In the genomic region with DNA sequence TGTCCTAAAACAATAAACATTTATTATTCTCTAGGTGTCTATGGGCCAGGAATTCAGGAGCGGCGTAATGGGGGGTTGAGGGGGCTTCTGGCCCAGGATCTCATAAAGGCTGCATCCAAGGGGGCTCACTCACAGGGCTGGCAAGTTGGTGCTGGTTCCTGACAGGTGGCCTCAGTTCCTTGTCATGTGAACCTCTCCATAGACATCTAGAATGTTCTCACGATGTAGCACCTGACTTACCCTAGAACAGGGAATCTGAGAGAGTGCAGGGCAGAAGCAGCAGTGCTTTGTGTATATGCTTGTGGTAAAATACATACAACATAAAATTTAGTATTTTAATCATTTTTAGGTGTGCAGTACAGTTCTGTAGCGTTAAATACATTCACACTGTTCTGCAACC, we compare ENCODE assay signal across 25 cellular contexts. TPM values are rescaled to one million over a fixed set of nuclear protein-coding genes. Genes with fewer than 3 reads are reported as not detected.
DNase-seq lines count a peak whose midpoint lies in the region; ATAC-seq and TF ChIP-seq lines count a peak whose summit lies in the region.
"Had no signal": no experiment of that assay in that cellular context is flagged by ENCODE, and none has a peak within 500 bp of the region (broad histone marks: within the 10 kb centered on the region; RNA-seq: fewer than 3 reads in every experiment).

No MANE protein-coding gene starts in this region.

- H3K4me3 ChIP-seq in cardiac muscle cell: no peak overlapping the region
- no peak overlapping the region for H3K4me3 ChIP-seq in right cardiac atrium (ENCODE audit: low read length)
- H3K4me3 ChIP-seq in dorsolateral prefrontal cortex: no peak overlapping the region
- H3K4me3 ChIP-seq: GM23248, MG63, PC-9, SK-N-MC had no signal

- H3K4me1 ChIP-seq in cardiac muscle cell (ENCODE audit: low read depth) (peaks cover 14% of the 10 kb centered on the region), right cardiac atrium (ENCODE audit: control insufficient read depth, insufficient read depth, low read length) (no peaks in the 10 kb centered on the region)
- H3K4me1 ChIP-seq: BE2C had no signal

- ATAC-seq in right cardiac atrium (no peak), left lobe of liver (peak; percentile 13), GM18858 (IDR thresholded peaks at IDR 0.05; ENCODE audit: unreplicated experiment) (no peak), HG03442 (IDR thresholded peaks at IDR 0.05; ENCODE audit: unreplicated experiment) (no peak)

- no peak for TF ChIP-seq CTCF in cardiac muscle cell (IDR thresholded peaks at IDR 0.05; ENCODE audit: low read depth, low read length)
- no peak for TF ChIP-seq CTCF in dorsolateral prefrontal cortex (IDR thresholded peaks at IDR 0.05 in 54 of 56, conservative IDR thresholded peaks at IDR 0.05 in 2 of 56; ENCODE audit: low read depth in 1 of 56, partially characterized antibody in 56 of 56)

- WGBS in right cardiac atrium: 96% methylated on average over 4 of the region's 4 CpGs

- H3K27ac ChIP-seq in cardiac muscle cell (peak overlapping the region; percentile 82), right cardiac atrium (ENCODE audit: low read length) (no peak overlapping the region), dorsolateral prefrontal cortex (peak overlapping the region in 31 of 59 donors; percentile 1 to 77 (median 25))
- H3K27ac ChIP-seq: GM23248, PC-9, SK-N-MC had no signal

- DNase-seq in cardiac muscle cell (ENCODE audit: low read depth in 1 of 2, low spot score in 1 of 2) (no peak), right cardiac atrium (no peak), dorsolateral prefrontal cortex (no peak), left lobe of liver (ENCODE audit: low spot score) (no peak), medulla oblongata (ENCODE audit: extremely low spot score) (no peak), DMS79 (lab: John Stamatoyannopoulos, UW) (no peak)
- DNase-seq: 8988T; ACHN; CD8-positive, alpha-beta memory T cell; DMS 273 treated with DMSO at 0.1 percent for 48 hours; DND-41; GM23248; H9; KBM-7; NCI-H1105 treated with DMSO at 0.1 percent for 48 hours; NCI-H2029 treated with DMSO at 0.1 percent for 48 hours; NCI-H526; NK-92 treated with Interleukin-12 subunit alpha and Interleukin-12 subunit beta, amount 100 ng/mL, for 24 hours; PC-9; SIG-M5 had no signal

- H3K9me3 ChIP-seq in cardiac muscle cell (ENCODE audit: low read depth): no peaks in the 10 kb centered on the region
- no peaks in the 10 kb centered on the region for H3K9me3 ChIP-seq in right cardiac atrium (ENCODE audit: control insufficient read depth, low read length)

- no peaks in the 10 kb centered on the region for H3K27me3 ChIP-seq in cardiac muscle cell
- H3K27me3 ChIP-seq in right cardiac atrium (ENCODE audit: control insufficient read depth, insufficient read depth): no peaks in the 10 kb centered on the region
- H3K27me3 ChIP-seq in dorsolateral prefrontal cortex: no peaks in the 10 kb centered on the region
- H3K27me3 ChIP-seq: BE2C, MG63 had no signal

- H3K36me3 ChIP-seq in cardiac muscle cell: no peaks in the 10 kb centered on the region

- intact Hi-C loops in right cardiac atrium (cut with DNase I): no loop called here
- intact Hi-C loops in dorsolateral prefrontal cortex (cut with DNase I): no loop called here

RNA-seq across cellular contexts. Expression of a gene that starts 57.1 kb away (rescaled TPM):
- total RNA-seq in cardiac muscle cell (42.0 and 42.6 TPM in 2 replicates), right cardiac atrium (10 to 100 TPM; 44.6 to 56.8 (median 55.6) TPM), dorsolateral prefrontal cortex (100 to 1,000 TPM in 1 of 120 experiments, 10 to 100 TPM in 119; 57.3 to 113 (median 73.3) TPM), left lobe of liver (11.4 TPM)
- polyA plus RNA-seq in cardiac muscle cell (44.6 and 49.6 TPM in 2 replicates), right cardiac atrium (38.5 TPM)
